ENCODE assay signal across 2 cellular contexts in the genomic region with DNA sequence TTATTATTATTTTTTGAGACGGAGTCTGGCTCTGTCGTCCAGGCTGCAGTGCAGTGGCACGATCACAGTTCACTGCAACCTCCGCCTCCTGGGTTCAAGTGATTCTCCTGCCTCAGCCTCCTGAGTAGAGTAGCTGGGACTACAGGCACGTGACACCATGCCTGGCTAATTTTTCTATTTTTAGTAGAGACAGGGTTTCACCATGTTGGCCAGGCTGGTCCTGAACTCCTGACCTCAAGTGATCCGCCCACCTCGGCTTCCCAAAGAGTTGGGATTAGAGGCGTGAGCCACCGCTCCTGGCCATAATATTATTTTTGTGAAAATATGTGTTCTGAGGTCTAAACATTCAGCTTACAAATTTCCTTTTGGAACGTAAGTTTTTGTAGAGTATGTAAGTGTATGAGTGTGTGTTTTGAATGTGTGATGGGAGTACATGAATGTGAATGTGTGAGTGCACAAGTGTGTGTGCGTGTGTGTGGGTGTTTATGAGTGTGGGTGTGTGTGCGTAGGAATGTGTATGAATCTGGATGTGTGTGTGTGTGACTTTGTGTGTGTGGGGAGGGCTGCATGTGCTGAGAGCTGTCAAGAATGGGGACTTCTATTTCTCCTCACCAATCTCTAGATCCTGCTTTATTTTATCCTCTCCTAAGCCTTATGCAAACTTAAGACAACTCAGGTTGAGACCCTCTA.
TF ChIP-seq lines count a peak whose summit lies in the region.

No MANE protein-coding gene starts in this region.

TF ChIP-seq in liver, 16 proteins besides CTCF, POLR2A, EP300 and RAD21 (continued from another document):
- TF ChIP-seq HNF4A (conservative IDR thresholded peaks at IDR 0.05) (no peak), EGR1 (IDR thresholded peaks at IDR 0.05; ENCODE audit: low read depth in 2 of 2) (no peak), YY1 (IDR thresholded peaks at IDR 0.05) (no peak), FOXA1 (IDR thresholded peaks at IDR 0.05) (no peak), SP1 (IDR thresholded peaks at IDR 0.05) (no peak)
- TF ChIP-seq, protein P1, sequence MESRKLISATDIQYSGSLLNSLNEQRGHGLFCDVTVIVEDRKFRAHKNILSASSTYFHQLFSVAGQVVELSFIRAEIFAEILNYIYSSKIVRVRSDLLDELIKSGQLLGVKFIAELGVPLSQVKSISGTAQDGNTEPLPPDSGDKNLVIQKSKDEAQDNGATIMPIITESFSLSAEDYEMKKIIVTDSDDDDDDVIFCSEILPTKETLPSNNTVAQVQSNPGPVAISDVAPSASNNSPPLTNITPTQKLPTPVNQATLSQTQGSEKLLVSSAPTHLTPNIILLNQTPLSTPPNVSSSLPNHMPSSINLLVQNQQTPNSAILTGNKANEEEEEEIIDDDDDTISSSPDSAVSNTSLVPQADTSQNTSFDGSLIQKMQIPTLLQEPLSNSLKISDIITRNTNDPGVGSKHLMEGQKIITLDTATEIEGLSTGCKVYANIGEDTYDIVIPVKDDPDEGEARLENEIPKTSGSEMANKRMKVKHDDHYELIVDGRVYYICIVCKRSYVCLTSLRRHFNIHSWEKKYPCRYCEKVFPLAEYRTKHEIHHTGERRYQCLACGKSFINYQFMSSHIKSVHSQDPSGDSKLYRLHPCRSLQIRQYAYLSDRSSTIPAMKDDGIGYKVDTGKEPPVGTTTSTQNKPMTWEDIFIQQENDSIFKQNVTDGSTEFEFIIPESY (IDR thresholded peaks at IDR 0.05): no peak
- TF ChIP-seq, protein P2, sequence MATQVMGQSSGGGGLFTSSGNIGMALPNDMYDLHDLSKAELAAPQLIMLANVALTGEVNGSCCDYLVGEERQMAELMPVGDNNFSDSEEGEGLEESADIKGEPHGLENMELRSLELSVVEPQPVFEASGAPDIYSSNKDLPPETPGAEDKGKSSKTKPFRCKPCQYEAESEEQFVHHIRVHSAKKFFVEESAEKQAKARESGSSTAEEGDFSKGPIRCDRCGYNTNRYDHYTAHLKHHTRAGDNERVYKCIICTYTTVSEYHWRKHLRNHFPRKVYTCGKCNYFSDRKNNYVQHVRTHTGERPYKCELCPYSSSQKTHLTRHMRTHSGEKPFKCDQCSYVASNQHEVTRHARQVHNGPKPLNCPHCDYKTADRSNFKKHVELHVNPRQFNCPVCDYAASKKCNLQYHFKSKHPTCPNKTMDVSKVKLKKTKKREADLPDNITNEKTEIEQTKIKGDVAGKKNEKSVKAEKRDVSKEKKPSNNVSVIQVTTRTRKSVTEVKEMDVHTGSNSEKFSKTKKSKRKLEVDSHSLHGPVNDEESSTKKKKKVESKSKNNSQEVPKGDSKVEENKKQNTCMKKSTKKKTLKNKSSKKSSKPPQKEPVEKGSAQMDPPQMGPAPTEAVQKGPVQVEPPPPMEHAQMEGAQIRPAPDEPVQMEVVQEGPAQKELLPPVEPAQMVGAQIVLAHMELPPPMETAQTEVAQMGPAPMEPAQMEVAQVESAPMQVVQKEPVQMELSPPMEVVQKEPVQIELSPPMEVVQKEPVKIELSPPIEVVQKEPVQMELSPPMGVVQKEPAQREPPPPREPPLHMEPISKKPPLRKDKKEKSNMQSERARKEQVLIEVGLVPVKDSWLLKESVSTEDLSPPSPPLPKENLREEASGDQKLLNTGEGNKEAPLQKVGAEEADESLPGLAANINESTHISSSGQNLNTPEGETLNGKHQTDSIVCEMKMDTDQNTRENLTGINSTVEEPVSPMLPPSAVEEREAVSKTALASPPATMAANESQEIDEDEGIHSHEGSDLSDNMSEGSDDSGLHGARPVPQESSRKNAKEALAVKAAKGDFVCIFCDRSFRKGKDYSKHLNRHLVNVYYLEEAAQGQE (IDR thresholded peaks at IDR 0.05): no peak
TF ChIP-seq in liver: peak in this region for 0.

TF ChIP-seq in WTC11, 78 proteins besides CTCF, POLR2A, EP300 and RAD21 (continued from another document):
- TF ChIP-seq, protein P3, sequence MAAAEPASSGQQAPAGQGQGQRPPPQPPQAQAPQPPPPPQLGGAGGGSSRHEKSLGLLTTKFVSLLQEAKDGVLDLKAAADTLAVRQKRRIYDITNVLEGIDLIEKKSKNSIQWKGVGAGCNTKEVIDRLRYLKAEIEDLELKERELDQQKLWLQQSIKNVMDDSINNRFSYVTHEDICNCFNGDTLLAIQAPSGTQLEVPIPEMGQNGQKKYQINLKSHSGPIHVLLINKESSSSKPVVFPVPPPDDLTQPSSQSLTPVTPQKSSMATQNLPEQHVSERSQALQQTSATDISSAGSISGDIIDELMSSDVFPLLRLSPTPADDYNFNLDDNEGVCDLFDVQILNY (CRISPR knock-in tag; IDR thresholded peaks at IDR 0.05): no peak
- TF ChIP-seq RELA (CRISPR knock-in tag; IDR thresholded peaks at IDR 0.05; ENCODE audit: borderline replicate concordance): no peak
- TF ChIP-seq CBFB (CRISPR knock-in tag; IDR thresholded peaks at IDR 0.05; ENCODE audit: low read depth): no peak
- TF ChIP-seq, protein P4, sequence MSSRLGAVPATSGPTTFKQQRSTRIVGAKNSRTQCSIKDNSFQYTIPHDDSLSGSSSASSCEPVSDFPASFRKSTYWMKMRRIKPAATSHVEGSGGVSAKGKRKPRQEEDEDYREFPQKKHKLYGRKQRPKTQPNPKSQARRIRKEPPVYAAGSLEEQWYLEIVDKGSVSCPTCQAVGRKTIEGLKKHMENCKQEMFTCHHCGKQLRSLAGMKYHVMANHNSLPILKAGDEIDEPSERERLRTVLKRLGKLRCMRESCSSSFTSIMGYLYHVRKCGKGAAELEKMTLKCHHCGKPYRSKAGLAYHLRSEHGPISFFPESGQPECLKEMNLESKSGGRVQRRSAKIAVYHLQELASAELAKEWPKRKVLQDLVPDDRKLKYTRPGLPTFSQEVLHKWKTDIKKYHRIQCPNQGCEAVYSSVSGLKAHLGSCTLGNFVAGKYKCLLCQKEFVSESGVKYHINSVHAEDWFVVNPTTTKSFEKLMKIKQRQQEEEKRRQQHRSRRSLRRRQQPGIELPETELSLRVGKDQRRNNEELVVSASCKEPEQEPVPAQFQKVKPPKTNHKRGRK (CRISPR knock-in tag; IDR thresholded peaks at IDR 0.05; ENCODE audit: borderline replicate concordance): no peak
